ENCODE assay signal across 1 cellular context in genomic region chr3:125136966-125137365, GRCh38.
TF ChIP-seq lines count a peak whose summit lies in the region.

No MANE protein-coding gene starts in this region.

TF ChIP-seq in IMR-90, 13 proteins besides CTCF, POLR2A, EP300 and RAD21:
- TF ChIP-seq RFX5 (IDR thresholded peaks at IDR 0.05; ENCODE audit: low read depth, low read length) = no peak
